In genomic region chr1:96236156-96236739, GRCh38 we compare ENCODE assay signal across 9 cellular contexts.
DNase-seq lines count a peak whose midpoint lies in the region; ATAC-seq and TF ChIP-seq lines count a peak whose summit lies in the region.
"Had no signal": no experiment of that assay in that cellular context is flagged by ENCODE, and none has a peak within 500 bp of the region (broad histone marks: within the 10 kb centered on the region; RNA-seq: fewer than 3 reads in every experiment).

No MANE protein-coding gene starts in this region.

- no TSS peak for BruUV-seq in MCF 10A (replicated peaks; lab: Mats Ljungman, UMichigan)

- H3K27me3 Mint-ChIP-seq in MCF 10A (ENCODE audit: insufficient read depth, unreplicated experiment) = no peaks in the 10 kb centered on the region
- H3K27me3 Mint-ChIP-seq: activated B cell treated with CpG ODN at 0.5 μM for 24 hours had no signal

- no peaks in the 10 kb centered on the region for H3K27me3 ChIP-seq in liver (ENCODE audit: control insufficient read depth in 4 of 4, insufficient read depth in 4 of 4, low read length in 3 of 4)

- no peaks in the 10 kb centered on the region for H3K9me3 ChIP-seq in liver (ENCODE audit: control insufficient read depth in 4 of 4, low read length in 3 of 4)

- no peak overlapping the region for H3K27ac Mint-ChIP-seq in MCF 10A (ENCODE audit: low read depth, unreplicated experiment)
- H3K27ac Mint-ChIP-seq: activated B cell treated with CpG ODN at 0.5 μM for 24 hours had no signal

- DNase-seq in EL = peak; percentile 61
- DNase-seq in HFF-Myc (ENCODE audit: extremely low read depth, low read depth) = peak; percentile 44
- DNase-seq in NCI-H460 (ENCODE audit: extremely low read depth, low read depth) = peak; percentile 29
- peak; percentile 70 for DNase-seq in MCF 10A (ENCODE audit: unreplicated experiment)
- no peak for DNase-seq in omental fat pad (ENCODE audit: low spot score)
- DNase-seq: activated B cell treated with CpG ODN at 0.5 μM for 24 hours had no signal

- H3K4me1 ChIP-seq in liver (ENCODE audit: control insufficient read depth in 4 of 4, insufficient read depth in 4 of 4, low read length in 3 of 4) = no peaks in the 10 kb centered on the region

- POLR2A ChIA-PET in MCF 10A (lab: Yijun Ruan, JAX) = interaction anchor here (0.5 to 1.2 kb wide), 4 partner anchors 69 to 726 kb away, joined by 3 to 4 read pairs (median 3); no protein-coding TSS in a partner anchor

- TF ChIP-seq RAD21 in liver (IDR thresholded peaks at IDR 0.05) = peak; percentile 89 to 91

- no peak for ATAC-seq in GM18511 (IDR thresholded peaks at IDR 0.05; ENCODE audit: unreplicated experiment)
- ATAC-seq in HG03460 (IDR thresholded peaks at IDR 0.05; ENCODE audit: unreplicated experiment) = no peak
- no peak for ATAC-seq in omental fat pad (ENCODE audit: low FRiP score)

- H3K4me1 Mint-ChIP-seq in MCF 10A (ENCODE audit: insufficient read depth, unreplicated experiment) = peaks cover 11% of the 10 kb centered on the region
- H3K4me1 Mint-ChIP-seq: activated B cell treated with CpG ODN at 0.5 μM for 24 hours had no signal

- 25% methylated on average over 4 of the region's 4 CpGs for WGBS in liver

- no peaks in the 10 kb centered on the region for H3K36me3 Mint-ChIP-seq in MCF 10A (ENCODE audit: insufficient read depth, unreplicated experiment)

- no peaks in the 10 kb centered on the region for H3K9me3 Mint-ChIP-seq in MCF 10A (ENCODE audit: unreplicated experiment)
- H3K9me3 Mint-ChIP-seq: activated B cell treated with CpG ODN at 0.5 μM for 24 hours had no signal

- TF ChIP-seq CTCF in HFF-Myc (IDR thresholded peaks at IDR 0.05; ENCODE audit: low read depth, low read length, missing control alignments) (peak; percentile 38), MCF 10A (IDR thresholded peaks at IDR 0.05; ENCODE audit: unreplicated experiment) (peak; percentile 63), liver (IDR thresholded peaks at IDR 0.05; ENCODE audit: low read depth, low read length, missing input control) (peak; percentile 58), omental fat pad (IDR thresholded peaks at IDR 0.05) (no peak)

- H3K4me3 Mint-ChIP-seq in MCF 10A (ENCODE audit: unreplicated experiment) = no peak overlapping the region
- H3K4me3 Mint-ChIP-seq: activated B cell treated with CpG ODN at 0.5 μM for 24 hours had no signal

- H3K36me3 ChIP-seq in liver (ENCODE audit: control insufficient read depth in 4 of 4, insufficient read depth in 3 of 4, low read depth in 1 of 4, low read length in 3 of 4) = no peaks in the 10 kb centered on the region

- CTCF ChIA-PET in MCF 10A (lab: Yijun Ruan, JAX) = interaction anchor here (0.6 to 3.3 kb wide), 40 partner anchors 8 to 1142 kb away, joined by 3 to 15 read pairs (median 3); no protein-coding TSS in a partner anchor

- H3K27ac ChIP-seq in liver (ENCODE audit: low read depth in 1 of 2, low read length in 2 of 2) = no peak overlapping the region

- H3K9ac ChIP-seq in liver (ENCODE audit: low read depth in 1 of 2, low read length in 2 of 2) = no peak overlapping the region

- H3K4me3 ChIP-seq in HFF-Myc (replicated peaks; ENCODE audit: low read depth, low read length) = no peak overlapping the region
- no peak overlapping the region for H3K4me3 ChIP-seq in liver (ENCODE audit: low read depth in 1 of 3, low read length in 3 of 3)

- intact Hi-C loops in MCF 10A (cut with micrococcal nuclease) = loop anchor here (2.0 to 10.0 kb wide), 3 partner anchors 329 to 931 kb away; no protein-coding TSS in a partner anchor

TF ChIP-seq in liver, 16 proteins besides CTCF, POLR2A, EP300 and RAD21:
- TF ChIP-seq RXRA (IDR thresholded peaks at IDR 0.05) = peak in 1 of 2 donors; percentile 9
- no peak for TF ChIP-seq SP1 (IDR thresholded peaks at IDR 0.05)
- no peak for TF ChIP-seq MAX (IDR thresholded peaks at IDR 0.05)
- no peak for TF ChIP-seq ZBTB33 (IDR thresholded peaks at IDR 0.05)
- no peak for TF ChIP-seq YY1 (IDR thresholded peaks at IDR 0.05)
- no peak for TF ChIP-seq REST (IDR thresholded peaks at IDR 0.05)
- peak; percentile 21 to 44 for TF ChIP-seq HNF4A (conservative IDR thresholded peaks at IDR 0.05)
- no peak for TF ChIP-seq FOXA1 (IDR thresholded peaks at IDR 0.05)
- TF ChIP-seq HNF4G (IDR thresholded peaks at IDR 0.05) = no peak
- TF ChIP-seq ATF3 (IDR thresholded peaks at IDR 0.05) = no peak
- TF ChIP-seq NR2F2 (IDR thresholded peaks at IDR 0.05) = no peak
- no peak for TF ChIP-seq FOXA2 (IDR thresholded peaks at IDR 0.05)

Comparison
In these comparisons a context has a peak if more than half of its experiments do, and no peak if none do; other contexts are left out.
1. CTCF ChIP-seq: peak in HFF-Myc (single experiment), MCF 10A (single experiment) and liver (single experiment); none in omental fat pad (0 of 3).